ENCODE assay signal across 12 cellular contexts in genomic region chr19:51607077-51607476, GRCh38. TPM values are rescaled to one million over a fixed set of nuclear protein-coding genes. Genes with fewer than 3 reads are reported as not detected.
DNase-seq lines count a peak whose midpoint lies in the region; ATAC-seq and TF ChIP-seq lines count a peak whose summit lies in the region.
"Had no signal": no experiment of that assay in that cellular context is flagged by ENCODE, and none has a peak within 500 bp of the region (broad histone marks: within the 10 kb centered on the region; RNA-seq: fewer than 3 reads in every experiment).

No MANE protein-coding gene starts in this region.

- H3K9me3 Mint-ChIP-seq in activated CD8-positive, alpha-beta T cell treated with anti-CD3 and anti-CD28 coated beads, Interleukin-2, amount 10 ng/mL, durations not matched to agents 7 days and 5 days (ENCODE audit: insufficient read depth) = no peaks in the 10 kb centered on the region
- H3K9me3 Mint-ChIP-seq: dendritic cell treated with granulocyte-macrophage colony-stimulating factor and Interleukin-4, amounts not matched to agents 40 ng/mL and 50 ng/mL, for 4 days had no signal

- H3K36me3 ChIP-seq in heart right ventricle (no peaks in the 10 kb centered on the region), mesendoderm (ENCODE audit: control insufficient read depth, insufficient read depth, low read length) (no peaks in the 10 kb centered on the region)
- H3K36me3 ChIP-seq: lower lobe of right lung had no signal

- H4K5ac ChIP-seq in mesendoderm (ENCODE audit: low read length) = no peak overlapping the region

- no peaks in the 10 kb centered on the region for H3K79me1 ChIP-seq in mesendoderm (ENCODE audit: low read length)

- no peak overlapping the region for H3K27ac Mint-ChIP-seq in activated CD8-positive, alpha-beta T cell treated with anti-CD3 and anti-CD28 coated beads, Interleukin-2, amount 10 ng/mL, durations not matched to agents 7 days and 5 days
- H3K27ac Mint-ChIP-seq: dendritic cell treated with granulocyte-macrophage colony-stimulating factor and Interleukin-4, amounts not matched to agents 40 ng/mL and 50 ng/mL, for 4 days had no signal

- CTCF ChIA-PET in GM10248 (lab: Yijun Ruan, JAX) = interaction anchor here (0.7 to 2.8 kb wide), 13 partner anchors 16 to 189 kb away, joined by 3 to 12 read pairs (median 3); partner anchors contain the start of gene SIGLEC10
- CTCF ChIA-PET in activated CD8-positive, alpha-beta T cell treated with anti-CD3 and anti-CD28 coated beads, Interleukin-2, amount 10 ng/mL, durations not matched to agents 7 days and 5 days (lab: Charles Lee) = interaction anchor here (1.3 to 2.2 kb wide), 2 partner anchors 31 to 50 kb away, joined by 3 to 6 read pairs; no protein-coding TSS in a partner anchor

- no peak overlapping the region for H2BK120ac ChIP-seq in mesendoderm (ENCODE audit: low read depth, low read length)

- H3K9ac ChIP-seq in mesendoderm (ENCODE audit: low read length) = no peak overlapping the region

- DNase-seq in GM10248 (ENCODE audit: extremely low spot score) (peak; percentile 88), heart right ventricle (no peak), HuH-7 (ENCODE audit: low spot score) (no peak), mesendoderm (no peak), NCI-H524 treated with DMSO at 0.1 percent for 48 hours (lab: John Stamatoyannopoulos, UW) (no peak)
- DNase-seq in activated CD8-positive, alpha-beta T cell treated with anti-CD3 and anti-CD28 coated beads, Interleukin-2, amount 10 ng/mL, durations not matched to agents 7 days and 5 days = peak; percentile 36
- DNase-seq: Caco-2, lower lobe of right lung had no signal

- no peak overlapping the region for H3K4me2 ChIP-seq in mesendoderm (ENCODE audit: low read length)

- TF ChIP-seq CTCF in GM10248 (IDR thresholded peaks at IDR 0.05; ENCODE audit: control extremely low read depth, extremely low read depth, low read depth, missing control alignments) (no peak), heart right ventricle (IDR thresholded peaks at IDR 0.05) (no peak)

- no peak overlapping the region for H3K4ac ChIP-seq in mesendoderm (ENCODE audit: low read depth, low read length)

- no peak overlapping the region for H2AK5ac ChIP-seq in mesendoderm (ENCODE audit: low read length)

- no peak overlapping the region for H3K56ac ChIP-seq in mesendoderm (ENCODE audit: low read length)

- H3K4me3 Mint-ChIP-seq in activated CD8-positive, alpha-beta T cell treated with anti-CD3 and anti-CD28 coated beads, Interleukin-2, amount 10 ng/mL, durations not matched to agents 7 days and 5 days = no peak overlapping the region
- H3K4me3 Mint-ChIP-seq: dendritic cell treated with granulocyte-macrophage colony-stimulating factor and Interleukin-4, amounts not matched to agents 40 ng/mL and 50 ng/mL, for 4 days had no signal

- peaks cover 5% of the 10 kb centered on the region for H3K27me3 Mint-ChIP-seq in activated CD8-positive, alpha-beta T cell treated with anti-CD3 and anti-CD28 coated beads, Interleukin-2, amount 10 ng/mL, durations not matched to agents 7 days and 5 days (ENCODE audit: low read depth)

- no peak overlapping the region for H4K8ac ChIP-seq in mesendoderm (ENCODE audit: low read depth, low read length)

- H3K4me1 Mint-ChIP-seq in activated CD8-positive, alpha-beta T cell treated with anti-CD3 and anti-CD28 coated beads, Interleukin-2, amount 10 ng/mL, durations not matched to agents 7 days and 5 days (ENCODE audit: low read depth) = peaks cover 17% of the 10 kb centered on the region

- no peak overlapping the region for H2BK15ac ChIP-seq in mesendoderm (replicated peaks; ENCODE audit: low read depth)

- H3K27ac ChIP-seq in heart right ventricle (no peak overlapping the region), mesendoderm (ENCODE audit: low read depth, low read length) (no peak overlapping the region)
- H3K27ac ChIP-seq: lower lobe of right lung had no signal

- H3K18ac ChIP-seq in mesendoderm (ENCODE audit: low read length) = no peak overlapping the region

- H3K4me3 ChIP-seq in heart right ventricle = no peak overlapping the region
- H3K4me3 ChIP-seq in mesendoderm (ENCODE audit: low read length) = no peak overlapping the region
- H3K4me3 ChIP-seq: lower lobe of right lung had no signal

- H3K9me3 ChIP-seq in heart right ventricle = no peaks in the 10 kb centered on the region
- H3K9me3 ChIP-seq: lower lobe of right lung had no signal

- no peaks in the 10 kb centered on the region for H3K79me2 ChIP-seq in mesendoderm (ENCODE audit: control insufficient read depth, insufficient read depth, low read length)

- intact Hi-C loops in heart right ventricle (cut with DNase I) = loop anchor here in 1 of 10 donors (5.0 kb wide), 1 partner anchor 50 kb away; no protein-coding TSS in a partner anchor

- H3K4me1 ChIP-seq in heart right ventricle (no peaks in the 10 kb centered on the region), mesendoderm (ENCODE audit: control insufficient read depth, low read depth, low read length) (no peaks in the 10 kb centered on the region)
- H3K4me1 ChIP-seq: Caco-2, lower lobe of right lung had no signal

- no peak overlapping the region for H2BK5ac ChIP-seq in mesendoderm (ENCODE audit: low read length)

- no peaks in the 10 kb centered on the region for H3K36me3 Mint-ChIP-seq in activated CD8-positive, alpha-beta T cell treated with anti-CD3 and anti-CD28 coated beads, Interleukin-2, amount 10 ng/mL, durations not matched to agents 7 days and 5 days (ENCODE audit: low read depth)

- POLR2A ChIA-PET in GM10248 (lab: Yijun Ruan, JAX) = interaction anchor here (1.1 kb wide), 1 partner anchor 13 kb away, joined by 3 read pairs; no protein-coding TSS in a partner anchor
- POLR2A ChIA-PET in activated CD8-positive, alpha-beta T cell treated with anti-CD3 and anti-CD28 coated beads, Interleukin-2, amount 10 ng/mL, durations not matched to agents 7 days and 5 days (lab: Charles Lee) = no interaction called here

- H3K27me3 ChIP-seq in heart right ventricle (peaks cover 0 to 18% (median 8%) of the 10 kb centered on the region in 7 donors), mesendoderm (ENCODE audit: insufficient read depth, low read length, poor library complexity) (no peaks in the 10 kb centered on the region)

- no peak overlapping the region for H3K23ac ChIP-seq in mesendoderm (ENCODE audit: low read length)

- WGBS in heart right ventricle, 2 donors = 61 to 63% methylated on average over 6 of the region's 6 CpGs
- no CpG with 5 or more reads among the region's 6 CpGs for WGBS in mesendoderm (ENCODE audit: extremely low coverage, insufficient coverage, low lambda C conversion rate)

- ATAC-seq in GM19395 (IDR thresholded peaks at IDR 0.05; ENCODE audit: unreplicated experiment) (peak; percentile 96), HG03095 (IDR thresholded peaks at IDR 0.05; ENCODE audit: unreplicated experiment) (peak; percentile 85), heart right ventricle (no peak)
- peak; percentile 19 for ATAC-seq in activated CD8-positive, alpha-beta T cell treated with anti-CD3 and anti-CD28 coated beads, Interleukin-2, amount 10 ng/mL, durations not matched to agents 7 days and 5 days

RNA-seq across cellular contexts. Expression of gene SIGLEC5, which starts 23.1 kb away (rescaled TPM):
- total RNA-seq in activated CD8-positive, alpha-beta T cell treated with anti-CD3 and anti-CD28 coated beads, Interleukin-2, amount 10 ng/mL, durations not matched to agents 7 days and 5 days = not detected
- 1 to 10 TPM in 1 of 10 donors, under 1 TPM in 6, not detected in 3; 0.11 to 1.2 (median 0.41) TPM for total RNA-seq in heart right ventricle
- under 1 TPM in 1 of 2 donors, not detected in 1; 0.01 TPM for polyA plus RNA-seq in heart right ventricle
- not detected for polyA plus RNA-seq in mesendoderm (2013, experiment 1 of 2)
- polyA plus RNA-seq in mesendoderm (2013, experiment 2 of 2) = not detected
- total RNA-seq: Caco-2; T-helper 1 cell treated with Interleukin-12 subunit alpha and Interleukin-12 subunit beta and Interleukin-4 antibody, amounts not matched to agents 30 ng/mL and 1 ng/mL, for 36 hours had no signal

RNA-seq across cellular contexts. Expression of gene ZNF175, which starts 36.0 kb away (rescaled TPM):
- total RNA-seq in activated CD8-positive, alpha-beta T cell treated with anti-CD3 and anti-CD28 coated beads, Interleukin-2, amount 10 ng/mL, durations not matched to agents 7 days and 5 days = 1 to 10 TPM; 8.4 to 9.7 TPM
- 1 to 10 TPM; 4.5 to 9.6 (median 8.3) TPM for total RNA-seq in heart right ventricle
- polyA plus RNA-seq in heart right ventricle = 1 to 10 TPM; 1.6 to 3.4 TPM
- 3.4 TPM for polyA plus RNA-seq in mesendoderm (2013, experiment 1 of 2)
- polyA plus RNA-seq in mesendoderm (2013, experiment 2 of 2) = 3.2 TPM

RNA-seq across cellular contexts. Expression of gene SIGLEC14, which starts 39.5 kb away (rescaled TPM):
- not detected for total RNA-seq in activated CD8-positive, alpha-beta T cell treated with anti-CD3 and anti-CD28 coated beads, Interleukin-2, amount 10 ng/mL, durations not matched to agents 7 days and 5 days
- 1 to 10 TPM in 6 of 10 donors, under 1 TPM in 3, not detected in 1; 0.57 to 9.6 (median 1.3) TPM for total RNA-seq in heart right ventricle
- under 1 TPM; 0.37 to 0.93 TPM for polyA plus RNA-seq in heart right ventricle
- 0.01 TPM for polyA plus RNA-seq in mesendoderm (2013, experiment 1 of 2)
- 0.03 TPM for polyA plus RNA-seq in mesendoderm (2013, experiment 2 of 2)
- total RNA-seq: Caco-2; T-helper 1 cell treated with Interleukin-12 subunit alpha and Interleukin-12 subunit beta and Interleukin-4 antibody, amounts not matched to agents 30 ng/mL and 1 ng/mL, for 36 hours had no signal

Comparison
In these comparisons a context has a peak if more than half of its experiments do, and no peak if none do; other contexts are left out.
1. DNase-seq: peak in GM10248 (single experiment) and activated CD8-positive, alpha-beta T cell treated with anti-CD3 and anti-CD28 coated beads, Interleukin-2, amount 10 ng/mL, durations not matched to agents 7 days and 5 days (single experiment); none in heart right ventricle (0 of 2), HuH-7 (single experiment), mesendoderm (single experiment) and NCI-H524 treated with DMSO at 0.1 percent for 48 hours (single experiment).
2. ATAC-seq: peak in GM19395 (single experiment), HG03095 (single experiment) and activated CD8-positive, alpha-beta T cell treated with anti-CD3 and anti-CD28 coated beads, Interleukin-2, amount 10 ng/mL, durations not matched to agents 7 days and 5 days (single experiment); none in heart right ventricle (0 of 8).